Comparison of ENCODE assay signal across 1 cellular context in the genomic region with DNA sequence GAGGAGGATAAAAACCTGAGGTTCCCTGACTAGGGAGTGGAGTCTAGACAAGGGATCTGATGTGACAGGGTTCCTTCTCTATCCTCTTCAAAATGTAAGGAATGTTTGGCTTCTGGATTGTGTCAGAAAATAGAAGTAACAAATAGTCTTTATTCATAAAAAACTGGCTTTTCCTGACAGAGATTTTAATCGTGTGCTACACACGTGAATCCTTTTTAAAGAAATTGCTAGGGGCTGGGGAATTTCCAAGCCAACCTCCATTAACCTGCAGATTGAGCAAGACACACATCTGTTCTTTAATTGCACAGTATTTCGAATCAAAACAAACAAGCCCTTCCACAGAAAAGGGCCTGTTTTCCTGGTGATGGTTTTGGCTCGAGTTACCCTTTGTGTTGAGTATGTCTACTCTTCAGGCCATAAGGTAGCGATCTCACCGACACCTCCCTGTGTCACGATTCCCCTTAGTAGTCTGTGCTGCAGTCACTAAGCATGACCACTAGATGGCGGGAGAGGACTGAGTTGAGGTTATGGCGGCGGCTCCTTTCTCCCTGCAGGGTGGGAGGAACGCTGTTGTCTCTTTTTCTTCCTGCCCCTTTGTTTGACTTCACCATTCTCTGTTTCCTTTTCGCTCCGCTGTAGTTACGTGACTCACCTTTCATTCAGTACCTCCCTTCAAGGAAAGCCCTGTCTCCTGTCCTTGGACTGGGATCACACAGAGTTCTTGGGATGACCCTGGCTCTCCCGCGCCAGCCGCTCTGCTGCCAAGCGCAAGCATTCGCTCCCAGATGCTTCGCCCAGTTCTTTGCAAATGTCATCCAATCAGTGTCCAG.
TF ChIP-seq lines count a peak whose summit lies in the region.

No MANE protein-coding gene starts in this region.

TF ChIP-seq in WTC11, 78 proteins besides CTCF, POLR2A, EP300 and RAD21 (continued from another document):
- TF ChIP-seq FOXP4 (CRISPR knock-in tag; IDR thresholded peaks at IDR 0.05) (no peak), CREM (CRISPR knock-in tag; IDR thresholded peaks at IDR 0.05) (peak; percentile 35; the same call in 1 of the 2 replicates), ZBTB21 (CRISPR knock-in tag; IDR thresholded peaks at IDR 0.05; ENCODE audit: borderline replicate concordance) (0 out of 2 replicates have a peak, but pooled peaks have one; percentile 40), SP1 (CRISPR knock-in tag; conservative IDR thresholded peaks at IDR 0.05) (0 out of 2 replicates have a peak, but pooled peaks have one; percentile 24)
